In the genomic region with DNA sequence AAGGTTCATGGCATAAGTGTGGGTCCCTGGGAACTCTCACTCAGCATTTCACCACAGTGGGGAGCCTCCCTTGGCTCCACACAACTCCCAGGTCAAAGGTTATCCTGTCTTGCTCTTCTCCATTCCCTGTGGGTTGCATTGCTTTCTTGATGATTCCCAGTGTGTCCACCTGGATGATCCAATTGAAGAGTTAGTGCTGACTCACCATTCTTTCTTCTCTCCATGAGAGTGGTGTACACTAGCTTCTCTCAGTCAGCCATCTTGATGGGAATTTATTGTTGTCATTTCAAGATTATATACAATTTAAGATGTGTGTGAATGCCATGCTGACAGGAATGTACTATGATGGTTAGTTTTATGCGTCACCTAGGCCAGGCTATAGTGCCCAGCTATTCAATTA, we compare ENCODE assay signal across 34 cellular contexts. TPM values are rescaled to one million over a fixed set of nuclear protein-coding genes. Genes with fewer than 3 reads are reported as not detected.
"Had no signal": no experiment of that assay in that cellular context is flagged by ENCODE, and none has a peak within 500 bp of the region (broad histone marks: within the 10 kb centered on the region; RNA-seq: fewer than 3 reads in every experiment).

No MANE protein-coding gene starts in this region.

- H3K4me3 ChIP-seq: coronary artery, dorsolateral prefrontal cortex, esophagus squamous epithelium, gastrocnemius medialis, heart right ventricle, left lung, lower lobe of right lung, mucosa of descending colon had no signal

- FAIRE-seq: colon, endometrium, islet of Langerhans, keratinocyte had no signal

- H3K27ac Mint-ChIP-seq: mesothelial cell of epicardium, naive B cell had no signal

- H3K4me1 ChIP-seq: esophagus squamous epithelium, gastrocnemius medialis, heart right ventricle, left lung, lower lobe of right lung had no signal

- H3K27ac ChIP-seq: coronary artery, dorsolateral prefrontal cortex, epithelial cell of prostate, esophagus squamous epithelium, gastrocnemius medialis, heart right ventricle, left lung, lower lobe of right lung had no signal

- H3K4me3 Mint-ChIP-seq: mesothelial cell of epicardium, naive B cell had no signal

- H3K27me3 ChIP-seq: dorsolateral prefrontal cortex, esophagus squamous epithelium, gastrocnemius medialis, heart right ventricle, left lung had no signal

- ATAC-seq: esophagus mucosa, gastrocnemius medialis, heart right ventricle, left cardiac atrium, left lung, left ventricle myocardium superior, lower lobe of right lung, mucosa of descending colon had no signal

- H3K4me1 Mint-ChIP-seq: mesothelial cell of epicardium, naive B cell had no signal

- H3K36me3 ChIP-seq: esophagus squamous epithelium, gastrocnemius medialis, heart right ventricle, left lung, lower lobe of right lung had no signal

- DNase-seq: dermis blood vessel endothelial cell; dorsolateral prefrontal cortex; effector CD4-positive, alpha-beta T cell; effector memory CD4-positive, alpha-beta T cell; erythroblast; esophagus squamous epithelium; foreskin fibroblast; foreskin melanocyte; gastrocnemius medialis; glutamatergic neuron; head of caudate nucleus; heart right ventricle; hippocampal formation; left cardiac atrium; left lung; left ventricle myocardium superior; lower lobe of right lung; mesenchymal stem cell; mucosa of descending colon; naive B cell had no signal

RNA-seq across cellular contexts. Expression of a gene that starts 25.6 kb away (rescaled TPM):
- total RNA-seq: dermis blood vessel endothelial cell, dorsolateral prefrontal cortex, esophagus mucosa, esophagus squamous epithelium, gastrocnemius medialis, glomerular endothelial cell, heart right ventricle, kidney epithelial cell, left cardiac atrium, left lung, left ventricle myocardium superior, lower leg skin, lower lobe of right lung, lung microvascular endothelial cell, mesenteric fat pad, mesothelial cell of epicardium, mucosa of descending colon, myocyte had no signal
- polyA plus RNA-seq: heart right ventricle, keratinocyte had no signal

RNA-seq across cellular contexts. Expression of a gene that starts 50.1 kb away (rescaled TPM):
- total RNA-seq: dermis blood vessel endothelial cell, dorsolateral prefrontal cortex, gastrocnemius medialis, glomerular endothelial cell, heart right ventricle, kidney epithelial cell, left cardiac atrium, left ventricle myocardium superior, lung microvascular endothelial cell, mesenteric fat pad, mesothelial cell of epicardium, mucosa of descending colon, myocyte had no signal
